24 cellular contexts compared by ENCODE assay signal in the genomic region with DNA sequence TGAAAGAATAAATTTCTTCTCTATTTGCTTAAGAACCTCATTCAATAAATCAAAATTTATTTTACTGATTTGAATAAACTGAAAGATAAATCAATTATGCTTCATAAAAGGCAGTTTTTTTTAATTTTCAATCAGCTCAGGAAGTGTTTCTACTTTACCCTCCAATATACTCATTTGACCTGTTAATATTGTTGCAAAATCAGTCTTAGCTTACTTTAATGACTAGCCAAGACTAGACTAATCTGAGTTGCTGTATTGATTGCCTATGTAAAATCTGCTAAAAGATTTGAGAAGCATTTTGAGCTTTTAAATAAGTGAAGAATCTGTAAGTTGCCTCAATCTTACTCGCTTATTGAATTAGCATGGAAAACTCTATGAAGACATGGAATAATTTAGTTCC.
"Had no signal": no experiment of that assay in that cellular context is flagged by ENCODE, and none has a peak within 500 bp of the region (broad histone marks: within the 10 kb centered on the region; RNA-seq: fewer than 3 reads in every experiment).

No MANE protein-coding gene starts in this region.

- H3K9me3 ChIP-seq: colonic mucosa, esophagus muscularis mucosa, esophagus squamous epithelium, gastrocnemius medialis, gastroesophageal sphincter, heart left ventricle, heart right ventricle had no signal

- H3K36me3 ChIP-seq: colonic mucosa, esophagus muscularis mucosa, esophagus squamous epithelium, gastrocnemius medialis, gastroesophageal sphincter, heart left ventricle, heart right ventricle had no signal

- DNase-seq: colonic mucosa; cortex of kidney; dermis blood vessel endothelial cell; dorsolateral prefrontal cortex; effector CD4-positive, alpha-beta T cell; effector CD8-positive, alpha-beta T cell; effector memory CD4-positive, alpha-beta T cell; effector memory CD8-positive, alpha-beta T cell; endodermal cell; erythroblast; esophagus squamous epithelium; foreskin fibroblast; foreskin keratinocyte; foreskin melanocyte; gastrocnemius medialis; glutamatergic neuron; head of caudate nucleus; heart left ventricle; heart right ventricle had no signal

- H3K4me3 ChIP-seq: colonic mucosa, coronary artery, dorsolateral prefrontal cortex, esophagus muscularis mucosa, esophagus squamous epithelium, gastrocnemius medialis, gastroesophageal sphincter, heart left ventricle, heart right ventricle had no signal

- H3K27me3 ChIP-seq: colonic mucosa, dorsolateral prefrontal cortex, esophagus muscularis mucosa, esophagus squamous epithelium, foreskin keratinocyte, gastrocnemius medialis, gastroesophageal sphincter, heart left ventricle, heart right ventricle had no signal

- ATAC-seq: effector memory CD8-positive, alpha-beta T cell; esophagus mucosa; foreskin keratinocyte; gastrocnemius medialis; gastroesophageal sphincter; heart left ventricle; heart right ventricle had no signal

- H3K4me1 ChIP-seq: colonic mucosa, esophagus muscularis mucosa, esophagus squamous epithelium, foreskin keratinocyte, gastrocnemius medialis, gastroesophageal sphincter, heart right ventricle had no signal

- H3K27ac ChIP-seq: colonic mucosa, coronary artery, dorsolateral prefrontal cortex, epithelial cell of prostate, esophagus muscularis mucosa, esophagus squamous epithelium, foreskin keratinocyte, gastrocnemius medialis, gastroesophageal sphincter, heart left ventricle, heart right ventricle had no signal
